In the genomic region with DNA sequence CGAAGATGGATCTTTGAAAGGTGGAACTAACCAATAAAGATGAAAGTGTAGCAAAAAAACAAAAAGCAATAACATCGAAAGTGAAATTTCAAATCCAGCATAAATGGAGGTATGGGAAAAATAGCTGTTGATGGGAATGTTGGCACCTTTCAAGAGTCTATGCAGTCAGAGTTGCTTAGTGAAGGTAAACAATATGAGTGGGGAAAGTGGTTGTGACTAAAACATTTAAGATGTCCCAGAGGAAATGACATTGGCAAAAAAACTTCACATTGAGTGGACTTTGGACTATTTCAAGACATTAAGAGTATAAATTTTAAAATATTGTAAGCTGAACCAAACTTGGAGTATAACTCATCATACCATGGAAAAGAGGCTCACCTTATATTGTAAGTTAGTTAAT, we compare ENCODE assay signal across 32 cellular contexts.
"Had no signal": no experiment of that assay in that cellular context is flagged by ENCODE, and none has a peak within 500 bp of the region (broad histone marks: within the 10 kb centered on the region; RNA-seq: fewer than 3 reads in every experiment).

No MANE protein-coding gene starts in this region.

- H3K27ac Mint-ChIP-seq: mesothelial cell of epicardium; naive B cell; natural killer cell; nephron progenitor cell; neural progenitor cell; progenitor cell of endocrine pancreas; stimulated activated memory B cell treated with anti-CD40 and anti-IgM and Interleukin-4, amounts not matched to agents 10 μg/mL and 1 μg/mL and 100 μg/mL, for 72 hours; stimulated activated naive CD8-positive, alpha-beta T cell treated with anti-CD3 and anti-CD28 coated beads, Interleukin-15, amount 100 ng/mL, for 72 hours; type B pancreatic cell had no signal

- H3K36me3 ChIP-seq: ovary had no signal

- H3K27me3 Mint-ChIP-seq: naive B cell; progenitor cell of endocrine pancreas; stimulated activated memory B cell treated with anti-CD40 and anti-IgM and Interleukin-4, amounts not matched to agents 10 μg/mL and 1 μg/mL and 100 μg/mL, for 72 hours; stimulated activated naive CD8-positive, alpha-beta T cell treated with anti-CD3 and anti-CD28 coated beads, Interleukin-15, amount 100 ng/mL, for 72 hours; type B pancreatic cell had no signal

- DNase-seq: heart right ventricle; kidney glomerular epithelial cell; left colon; left ventricle myocardium inferior; mesendoderm; naive B cell; natural killer cell; nephron progenitor cell; occipital lobe; ovary; retina; right cardiac atrium; small intestine; spleen; stimulated activated CD4-positive, alpha-beta T cell treated with anti-CD3 and anti-CD28 coated beads, Interleukin-1b, Interleukin-23, amount 100 ng/mL, for 48 hours; stimulated activated CD4-positive, alpha-beta T cell treated with anti-CD3 and anti-CD28 coated beads, Interleukin-2, amount 100 ng/mL, for 48 hours; stimulated activated CD4-positive, alpha-beta T cell treated with anti-CD3 and anti-CD28 coated beads, Interleukin-4, amount 100 ng/mL, for 4 hours; stimulated activated CD8-positive, alpha-beta memory T cell treated with anti-CD3 and anti-CD28 coated beads, Interleukin-4, amount 100 ng/mL, for 48 hours; stimulated activated naive CD4-positive, alpha-beta T cell treated with Interleukin-2 at 50 U/mL for 16 hours; stimulated activated naive CD8-positive, alpha-beta T cell treated with anti-CD3 and anti-CD28 coated beads, Interleukin-15, amount 100 ng/mL, for 72 hours; substantia nigra had no signal

- H3K27ac ChIP-seq: heart right ventricle, hepatocyte, left ventricle myocardium inferior, neural progenitor cell, neutrophil, ovary, spleen, tibial nerve, vagina had no signal

- H3K27me3 ChIP-seq: heart right ventricle, hepatocyte, neural progenitor cell, neutrophil, ovary, spleen, tibial nerve, vagina had no signal

- H3K9me3 Mint-ChIP-seq: natural killer cell; neural progenitor cell; stimulated activated memory B cell treated with anti-CD40 and anti-IgM and Interleukin-4, amounts not matched to agents 10 μg/mL and 1 μg/mL and 100 μg/mL, for 72 hours; stimulated activated naive CD8-positive, alpha-beta T cell treated with anti-CD3 and anti-CD28 coated beads, Interleukin-15, amount 100 ng/mL, for 72 hours had no signal

- H3K4me3 Mint-ChIP-seq: mesothelial cell of epicardium; naive B cell; natural killer cell; nephron progenitor cell; neural progenitor cell; stimulated activated memory B cell treated with anti-CD40 and anti-IgM and Interleukin-4, amounts not matched to agents 10 μg/mL and 1 μg/mL and 100 μg/mL, for 72 hours; stimulated activated naive CD8-positive, alpha-beta T cell treated with anti-CD3 and anti-CD28 coated beads, Interleukin-15, amount 100 ng/mL, for 72 hours; type B pancreatic cell had no signal

- H3K9me3 ChIP-seq: heart right ventricle, left ventricle myocardium inferior, neutrophil, ovary, spleen, tibial nerve, vagina had no signal

- H3K4me1 ChIP-seq: heart right ventricle, left ventricle myocardium inferior, neural progenitor cell, spleen, tibial nerve, vagina had no signal

- H3K4me3 ChIP-seq: heart right ventricle, hepatocyte, left ventricle myocardium inferior, lung, neural progenitor cell, ovary, spleen, tibial nerve, vagina had no signal

- H3K4me1 Mint-ChIP-seq: mesothelial cell of epicardium; naive B cell; natural killer cell; nephron progenitor cell; neural progenitor cell; stimulated activated memory B cell treated with anti-CD40 and anti-IgM and Interleukin-4, amounts not matched to agents 10 μg/mL and 1 μg/mL and 100 μg/mL, for 72 hours; stimulated activated naive CD8-positive, alpha-beta T cell treated with anti-CD3 and anti-CD28 coated beads, Interleukin-15, amount 100 ng/mL, for 72 hours had no signal

- ATAC-seq: heart right ventricle; left colon; natural killer cell; right cardiac atrium; sciatic nerve; stimulated activated memory B cell treated with anti-CD40 and anti-IgM and Interleukin-4, amounts not matched to agents 10 μg/mL and 1 μg/mL and 100 μg/mL, for 72 hours; stimulated activated naive CD8-positive, alpha-beta T cell treated with anti-CD3 and anti-CD28 coated beads, Interleukin-15, amount 100 ng/mL, for 72 hours had no signal
